ENCODE assay signal across 1 cellular context in the genomic region with DNA sequence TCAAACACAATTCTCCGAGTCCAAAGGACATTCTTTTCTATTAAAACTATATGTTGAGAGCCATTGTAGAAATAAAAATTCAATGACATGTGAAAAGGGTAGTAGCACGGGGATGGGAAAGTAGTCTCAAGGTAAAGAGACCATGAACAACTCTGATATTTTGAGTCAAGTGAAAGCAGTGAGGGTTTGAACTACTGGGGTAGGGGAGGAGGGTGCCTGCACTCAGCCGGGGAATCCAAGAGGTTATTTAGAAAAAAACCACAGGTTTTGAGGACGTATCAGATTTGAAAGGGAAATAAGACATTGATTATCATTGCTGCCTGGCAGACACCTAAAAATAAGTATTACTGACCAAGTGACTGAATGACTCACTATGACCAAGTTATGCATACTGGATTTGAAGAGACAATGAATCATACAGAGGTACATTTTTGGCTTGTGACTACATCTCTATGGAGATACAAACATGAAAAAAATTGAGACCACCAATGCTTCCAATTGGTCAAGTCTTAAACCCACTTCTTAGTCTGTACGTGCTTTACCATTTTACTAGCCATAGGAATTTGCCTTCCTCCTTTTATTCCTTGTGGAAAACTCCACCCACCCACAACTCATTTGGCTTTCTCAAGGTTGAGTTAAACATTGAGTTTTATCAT.
A peak's percentile ranks its signal among the peaks of the same experiment; 100 is the strongest.
TF ChIP-seq lines count a peak whose summit lies in the region.

No MANE protein-coding gene starts in this region.

TF ChIP-seq in endothelial cell of umbilical vein, 7 proteins besides CTCF, POLR2A, EP300 and RAD21 (continued from another document):
- no peak for TF ChIP-seq GATA2 (IDR thresholded peaks at IDR 0.05; ENCODE audit: insufficient read depth, insufficient read length, low read depth, low read length)
- TF ChIP-seq EZH2 (IDR thresholded peaks at IDR 0.05; ENCODE audit: borderline replicate concordance, low read depth, low read length, severe bottlenecking) = no peak
- TF ChIP-seq POLR2AphosphoS5 (IDR thresholded peaks at IDR 0.05; ENCODE audit: insufficient read depth, low read depth, low read length) = no peak
- TF ChIP-seq, protein P1, sequence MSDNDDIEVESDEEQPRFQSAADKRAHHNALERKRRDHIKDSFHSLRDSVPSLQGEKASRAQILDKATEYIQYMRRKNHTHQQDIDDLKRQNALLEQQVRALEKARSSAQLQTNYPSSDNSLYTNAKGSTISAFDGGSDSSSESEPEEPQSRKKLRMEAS (IDR thresholded peaks at IDR 0.05; ENCODE audit: insufficient read depth, insufficient read length) = no peak
- TF ChIP-seq JUN (IDR thresholded peaks at IDR 0.05; ENCODE audit: borderline replicate concordance, insufficient read depth, insufficient read length, low read depth) = peak; percentile 54
TF ChIP-seq in endothelial cell of umbilical vein: peak in this region for 2.
